In the genomic region with DNA sequence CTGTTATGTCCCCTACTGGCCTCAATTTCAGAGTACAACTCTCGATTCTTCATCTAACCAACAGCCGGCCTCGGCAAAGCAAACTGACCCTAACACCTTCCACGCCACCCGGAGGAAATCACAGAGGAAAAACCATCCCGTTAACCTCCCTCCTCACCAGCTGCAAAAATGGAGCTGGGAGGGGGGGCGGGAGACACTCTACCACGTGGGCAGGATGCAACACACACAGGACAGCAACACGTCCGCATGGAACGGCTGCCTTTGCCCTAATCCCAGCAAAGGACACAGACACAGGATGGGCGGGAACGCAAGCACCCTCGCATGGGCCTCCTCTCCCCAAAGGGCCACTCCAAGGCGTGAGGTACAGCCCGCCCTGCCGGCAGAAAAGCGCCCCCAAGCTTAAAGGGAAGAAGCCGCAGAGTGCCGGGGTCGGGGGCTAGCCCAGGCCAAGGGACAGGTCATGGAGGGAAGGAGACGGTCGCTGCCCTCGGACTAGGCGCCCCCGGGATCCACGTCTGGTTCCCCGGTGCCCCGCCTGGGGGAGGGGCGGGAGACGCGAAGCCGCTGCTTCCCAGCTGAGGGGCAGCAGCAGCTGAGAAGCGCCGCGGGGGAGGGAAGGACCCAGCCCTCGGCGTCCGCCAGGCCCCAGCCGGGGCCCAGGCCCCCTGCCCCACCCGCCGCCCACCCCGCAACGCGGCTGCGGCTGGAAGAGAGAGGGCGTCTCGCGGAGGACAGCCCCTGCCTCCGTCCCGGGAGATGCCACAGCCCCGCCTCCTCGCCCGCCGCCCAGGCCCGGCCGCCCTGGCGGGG, we compare ENCODE assay signal across 8 cellular contexts. TPM values are rescaled to one million over a fixed set of nuclear protein-coding genes. Genes with fewer than 3 reads are reported as not detected.
DNase-seq lines count a peak whose midpoint lies in the region; ATAC-seq and TF ChIP-seq lines count a peak whose summit lies in the region.

No MANE protein-coding gene starts in this region.

- peaks cover 39% of the 10 kb centered on the region for H3K4me1 Mint-ChIP-seq in Calu3 (ENCODE audit: low read depth, unreplicated experiment)

- peak overlapping the region; percentile 93 for H3K9ac ChIP-seq in NT2/D1 (ENCODE audit: insufficient read length, low read depth)

- DNase-seq in Calu3: peak; percentile 40
- DNase-seq in NT2/D1 (ENCODE audit: low read depth, low spot score): peak; percentile 46
- peak; percentile 67 for DNase-seq in right atrium auricular region (ENCODE audit: low spot score)
- peak; percentile 83 for DNase-seq in posterior vena cava (ENCODE audit: low spot score)
- DNase-seq in central memory CD4-positive, alpha-beta T cell: no peak

- H3K9me3 Mint-ChIP-seq in Calu3 (ENCODE audit: low read depth, unreplicated experiment): no peaks in the 10 kb centered on the region

- H3K4me3 Mint-ChIP-seq in Calu3 (ENCODE audit: low read depth, unreplicated experiment): peak overlapping the region; percentile 89

- ATAC-seq in GM19328 (IDR thresholded peaks at IDR 0.05; ENCODE audit: unreplicated experiment): peak; percentile 48
- ATAC-seq in HG03354 (IDR thresholded peaks at IDR 0.05; ENCODE audit: poor library complexity, severe bottlenecking, unreplicated experiment): peak; percentile 54

- H3K27me3 ChIP-seq in NT2/D1 (ENCODE audit: insufficient read depth, insufficient read length) (no peaks in the 10 kb centered on the region), right atrium auricular region (no peaks in the 10 kb centered on the region)

- intact Hi-C loops in Calu3 (cut with micrococcal nuclease; ENCODE audit: unreplicated experiment): no loop called here
- intact Hi-C loops in posterior vena cava (cut with DNase I): no loop called here

- no TSS peak for BruUV-seq in Calu3 (replicated peaks; lab: Mats Ljungman, UMichigan)

- CTCF ChIA-PET in Calu3 (lab: Charles Lee): interaction anchor here (0.5 to 1.3 kb wide), 2 partner anchors 37 to 128 kb away, joined by 3 read pairs; no protein-coding TSS in a partner anchor

- H3K27me3 Mint-ChIP-seq in Calu3 (ENCODE audit: unreplicated experiment): no peaks in the 10 kb centered on the region

- H3K27ac ChIP-seq in angular gyrus (ENCODE audit: low read depth, low read length): peak overlapping the region; percentile 68
- peak overlapping the region; percentile 95 to 97 for H3K27ac ChIP-seq in right atrium auricular region

- H3K9me3 ChIP-seq in NT2/D1 (ENCODE audit: insufficient read depth, low read length) (no peaks in the 10 kb centered on the region), right atrium auricular region (no peaks in the 10 kb centered on the region)

- no peak for TF ChIP-seq CTCF in Calu3 (IDR thresholded peaks at IDR 0.05; ENCODE audit: unreplicated experiment)
- peak in 1 of 2 donors; percentile 18 for TF ChIP-seq CTCF in right atrium auricular region (IDR thresholded peaks at IDR 0.05)

- H3K36me3 ChIP-seq in NT2/D1 (ENCODE audit: insufficient read depth, insufficient read length, low read length) (no peaks in the 10 kb centered on the region), right atrium auricular region (no peaks in the 10 kb centered on the region)

- peak overlapping the region; percentile 66 for H3K27ac Mint-ChIP-seq in Calu3 (ENCODE audit: unreplicated experiment)

- no peaks in the 10 kb centered on the region for H3K4me1 ChIP-seq in NT2/D1 (ENCODE audit: insufficient read depth, insufficient read length)
- H3K4me1 ChIP-seq in right atrium auricular region: peaks cover 0 to 50% of the 10 kb centered on the region in 2 donors

- H3K36me3 Mint-ChIP-seq in Calu3 (ENCODE audit: insufficient read depth, unreplicated experiment): peaks cover 33% of the 10 kb centered on the region

- H3K4me3 ChIP-seq in NT2/D1 (ENCODE audit: insufficient read length, low read depth): peak overlapping the region; percentile 90
- peak overlapping the region; percentile 81 to 99 for H3K4me3 ChIP-seq in right atrium auricular region

RNA-seq across cellular contexts. Expression of gene FOXJ3, which starts 0.6 kb away (rescaled TPM):
- total RNA-seq in Calu3 (2022): 51.4 and 52.4 TPM in 2 replicates
- total RNA-seq in right atrium auricular region: 10 to 100 TPM; 36.7 to 38.6 TPM
- total RNA-seq in posterior vena cava: 10 to 100 TPM; 44.3 to 45.4 TPM

RNA-seq across cellular contexts. Expression of gene RIMKLA, which starts 46.1 kb away (rescaled TPM):
- 0.95 and 1.3 TPM in 2 replicates for total RNA-seq in Calu3 (2022)
- 1 to 10 TPM; 3.8 to 4.7 TPM for total RNA-seq in right atrium auricular region
- total RNA-seq in posterior vena cava: under 1 TPM; 0.24 to 0.74 TPM
